ENCODE assay signal across 1 cellular context in the genomic region with DNA sequence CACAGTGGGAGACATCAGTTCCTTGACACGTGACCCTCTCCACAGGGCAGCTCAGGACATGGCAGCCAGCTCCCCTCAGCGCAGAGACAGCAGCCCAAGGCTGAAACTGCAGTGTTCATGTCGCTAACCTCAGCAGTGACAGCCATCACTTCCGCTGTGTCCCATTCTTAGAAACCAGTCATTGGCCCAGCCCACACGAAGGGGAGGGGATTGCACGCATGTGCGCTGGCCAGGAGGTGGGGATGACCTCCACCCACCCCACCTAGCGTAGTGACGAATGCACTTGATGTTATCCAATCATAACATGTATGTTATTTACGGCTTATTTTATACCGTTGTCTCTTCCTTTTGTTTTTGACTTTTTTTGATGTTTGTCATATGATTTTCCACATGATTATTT.
TF ChIP-seq lines count a peak whose summit lies in the region.

No MANE protein-coding gene starts in this region.

TF ChIP-seq in GM12878, 131 proteins besides CTCF, POLR2A, EP300 and RAD21 (continued from another document):
- TF ChIP-seq RB1 (IDR thresholded peaks at IDR 0.05; ENCODE audit: borderline replicate concordance) = no peak
- TF ChIP-seq STAT1 (conservative IDR thresholded peaks at IDR 0.05) = no peak
- no peak for TF ChIP-seq ZSCAN29 (IDR thresholded peaks at IDR 0.05)
- TF ChIP-seq USF1 (IDR thresholded peaks at IDR 0.05; ENCODE audit: borderline replicate concordance, extremely low read length, insufficient read depth, low read depth, low read length) = no peak
- no peak for TF ChIP-seq NR2C1 (IDR thresholded peaks at IDR 0.05)
- TF ChIP-seq, protein P1, sequence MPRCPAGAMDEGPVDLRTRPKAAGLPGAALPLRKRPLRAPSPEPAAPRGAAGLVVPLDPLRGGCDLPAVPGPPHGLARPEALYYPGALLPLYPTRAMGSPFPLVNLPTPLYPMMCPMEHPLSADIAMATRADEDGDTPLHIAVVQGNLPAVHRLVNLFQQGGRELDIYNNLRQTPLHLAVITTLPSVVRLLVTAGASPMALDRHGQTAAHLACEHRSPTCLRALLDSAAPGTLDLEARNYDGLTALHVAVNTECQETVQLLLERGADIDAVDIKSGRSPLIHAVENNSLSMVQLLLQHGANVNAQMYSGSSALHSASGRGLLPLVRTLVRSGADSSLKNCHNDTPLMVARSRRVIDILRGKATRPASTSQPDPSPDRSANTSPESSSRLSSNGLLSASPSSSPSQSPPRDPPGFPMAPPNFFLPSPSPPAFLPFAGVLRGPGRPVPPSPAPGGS (IDR thresholded peaks at IDR 0.05; ENCODE audit: borderline replicate concordance, insufficient read depth, low read depth, low read length, poor library complexity, severe bottlenecking) = no peak
- TF ChIP-seq, protein P2, sequence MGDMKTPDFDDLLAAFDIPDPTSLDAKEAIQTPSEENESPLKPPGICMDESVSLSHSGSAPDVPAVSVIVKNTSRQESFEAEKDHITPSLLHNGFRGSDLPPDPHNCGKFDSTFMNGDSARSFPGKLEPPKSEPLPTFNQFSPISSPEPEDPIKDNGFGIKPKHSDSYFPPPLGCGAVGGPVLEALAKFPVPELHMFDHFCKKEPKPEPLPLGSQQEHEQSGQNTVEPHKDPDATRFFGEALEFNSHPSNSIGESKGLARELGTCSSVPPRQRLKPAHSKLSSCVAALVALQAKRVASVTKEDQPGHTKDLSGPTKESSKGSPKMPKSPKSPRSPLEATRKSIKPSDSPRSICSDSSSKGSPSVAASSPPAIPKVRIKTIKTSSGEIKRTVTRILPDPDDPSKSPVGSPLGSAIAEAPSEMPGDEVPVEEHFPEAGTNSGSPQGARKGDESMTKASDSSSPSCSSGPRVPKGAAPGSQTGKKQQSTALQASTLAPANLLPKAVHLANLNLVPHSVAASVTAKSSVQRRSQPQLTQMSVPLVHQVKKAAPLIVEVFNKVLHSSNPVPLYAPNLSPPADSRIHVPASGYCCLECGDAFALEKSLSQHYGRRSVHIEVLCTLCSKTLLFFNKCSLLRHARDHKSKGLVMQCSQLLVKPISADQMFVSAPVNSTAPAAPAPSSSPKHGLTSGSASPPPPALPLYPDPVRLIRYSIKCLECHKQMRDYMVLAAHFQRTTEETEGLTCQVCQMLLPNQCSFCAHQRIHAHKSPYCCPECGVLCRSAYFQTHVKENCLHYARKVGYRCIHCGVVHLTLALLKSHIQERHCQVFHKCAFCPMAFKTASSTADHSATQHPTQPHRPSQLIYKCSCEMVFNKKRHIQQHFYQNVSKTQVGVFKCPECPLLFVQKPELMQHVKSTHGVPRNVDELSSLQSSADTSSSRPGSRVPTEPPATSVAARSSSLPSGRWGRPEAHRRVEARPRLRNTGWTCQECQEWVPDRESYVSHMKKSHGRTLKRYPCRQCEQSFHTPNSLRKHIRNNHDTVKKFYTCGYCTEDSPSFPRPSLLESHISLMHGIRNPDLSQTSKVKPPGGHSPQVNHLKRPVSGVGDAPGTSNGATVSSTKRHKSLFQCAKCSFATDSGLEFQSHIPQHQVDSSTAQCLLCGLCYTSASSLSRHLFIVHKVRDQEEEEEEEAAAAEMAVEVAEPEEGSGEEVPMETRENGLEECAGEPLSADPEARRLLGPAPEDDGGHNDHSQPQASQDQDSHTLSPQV (IDR thresholded peaks at IDR 0.05) = no peak
- TF ChIP-seq ZBED1 (IDR thresholded peaks at IDR 0.05; ENCODE audit: borderline replicate concordance) = no peak
- TF ChIP-seq SRF (IDR thresholded peaks at IDR 0.05; ENCODE audit: low read depth in 2 of 2, low read length in 2 of 2) = no peak
- TF ChIP-seq SUPT20H (IDR thresholded peaks at IDR 0.05; ENCODE audit: borderline replicate concordance, control insufficient read depth, low read depth, low read length) = no peak
- TF ChIP-seq PAX5 (IDR thresholded peaks at IDR 0.05; ENCODE audit: borderline replicate concordance, low read depth, low read length) = no peak
- TF ChIP-seq KLF5 (IDR thresholded peaks at IDR 0.05; ENCODE audit: partially characterized antibody) = no peak
- no peak for TF ChIP-seq FOXK2 (IDR thresholded peaks at IDR 0.05)
